11 cellular contexts compared by ENCODE assay signal in genomic region chr2:230885467-230886130, GRCh38. TPM values are rescaled to one million over a fixed set of nuclear protein-coding genes. Genes with fewer than 3 reads are reported as not detected.
DNase-seq lines count a peak whose midpoint lies in the region; ATAC-seq lines count a peak whose summit lies in the region.
"Had no signal": no experiment of that assay in that cellular context is flagged by ENCODE, and none has a peak within 500 bp of the region (broad histone marks: within the 10 kb centered on the region; RNA-seq: fewer than 3 reads in every experiment).

No MANE protein-coding gene starts in this region.

- peak overlapping the region; percentile 87 for H3K27ac ChIP-seq in cingulate gyrus (ENCODE audit: low read depth, low read length)

- peaks cover 0 to 2% of the 10 kb centered on the region in 2 donors for H3K4me1 Mint-ChIP-seq in natural killer cell treated with Interleukin-12 subunit alpha and Interleukin-12 subunit beta and Interleukin-15 and Interleukin-18, amount 100 ng/mL, for 72 hours (ENCODE audit: low read depth in 2 of 2)

- H3K36me3 Mint-ChIP-seq in natural killer cell treated with Interleukin-12 subunit alpha and Interleukin-12 subunit beta and Interleukin-15 and Interleukin-18, amount 100 ng/mL, for 72 hours = no peaks in the 10 kb centered on the region

- H3K27ac Mint-ChIP-seq in natural killer cell treated with Interleukin-12 subunit alpha and Interleukin-12 subunit beta and Interleukin-15 and Interleukin-18, amount 100 ng/mL, for 72 hours = no peak overlapping the region

- DNase-seq in NCI-H2196 treated with DMSO at 0.1 percent for 48 hours (lab: John Stamatoyannopoulos, UW; ENCODE audit: unreplicated experiment) = peak; percentile 28
- peak; percentile 85 for DNase-seq in occipital lobe (lab: John Stamatoyannopoulos, UW)
- DNase-seq in NCI-H82 (lab: John Stamatoyannopoulos, UW) = no peak
- DNase-seq in natural killer cell treated with Interleukin-12 subunit alpha and Interleukin-12 subunit beta and Interleukin-15 and Interleukin-18, amount 100 ng/mL, for 72 hours (ENCODE audit: low spot score) = no peak
- DNase-seq in activated CD4-positive, alpha-beta T cell treated with anti-CD3 and anti-CD28 coated beads, Interleukin-2, amount 50 U/mL, for 4 hours = no peak
- no peak for DNase-seq in kidney glomerular epithelial cell (lab: John Stamatoyannopoulos, UW)
- DNase-seq: activated T-cell treated with anti-CD3 and anti-CD28 coated beads, Interleukin-2, amount 50 U/mL, for 4 hours; NCI-H1092 treated with DMSO at 0.1 percent for 48 hours had no signal

- peaks cover 41 to 65% of the 10 kb centered on the region in 2 donors for H3K27me3 Mint-ChIP-seq in natural killer cell treated with Interleukin-12 subunit alpha and Interleukin-12 subunit beta and Interleukin-15 and Interleukin-18, amount 100 ng/mL, for 72 hours

- H3K9me3 Mint-ChIP-seq in natural killer cell treated with Interleukin-12 subunit alpha and Interleukin-12 subunit beta and Interleukin-15 and Interleukin-18, amount 100 ng/mL, for 72 hours = no peaks in the 10 kb centered on the region
- H3K9me3 Mint-ChIP-seq: activated T-cell treated with anti-CD3 and anti-CD28 coated beads, Interleukin-2, amount 50 U/mL, for 4 hours had no signal

- peak; percentile 76 for ATAC-seq in GM18868 (IDR thresholded peaks at IDR 0.05; ENCODE audit: unreplicated experiment)
- ATAC-seq in natural killer cell treated with Interleukin-12 subunit alpha and Interleukin-12 subunit beta and Interleukin-15 and Interleukin-18, amount 100 ng/mL, for 72 hours = no peak
- ATAC-seq: activated T-cell treated with anti-CD3 and anti-CD28 coated beads, Interleukin-2, amount 50 U/mL, for 4 hours had no signal

- H3K4me3 Mint-ChIP-seq in natural killer cell treated with Interleukin-12 subunit alpha and Interleukin-12 subunit beta and Interleukin-15 and Interleukin-18, amount 100 ng/mL, for 72 hours = no peak overlapping the region
- H3K4me3 Mint-ChIP-seq: activated T-cell treated with anti-CD3 and anti-CD28 coated beads, Interleukin-2, amount 50 U/mL, for 4 hours had no signal

RNA-seq across cellular contexts. Expression of gene ITM2C, which starts 20.9 kb away (rescaled TPM):
- total RNA-seq in occipital lobe = 112 TPM
- 10 to 100 TPM in 1 of 2 donors, 1 to 10 TPM in 1; 2.7 to 21.7 TPM for total RNA-seq in natural killer cell treated with Interleukin-12 subunit alpha and Interleukin-12 subunit beta and Interleukin-15 and Interleukin-18, amount 100 ng/mL, for 72 hours

RNA-seq across cellular contexts. Expression of gene GPR55, which starts 39.4 kb away (rescaled TPM):
- total RNA-seq in occipital lobe = not detected
- total RNA-seq in natural killer cell treated with Interleukin-12 subunit alpha and Interleukin-12 subunit beta and Interleukin-15 and Interleukin-18, amount 100 ng/mL, for 72 hours = 1 to 10 TPM in 1 of 2 donors, under 1 TPM in 1; 0.26 to 5.5 TPM
- total RNA-seq: kidney epithelial cell had no signal

Comparison
In these comparisons a context has a peak if more than half of its experiments do, and no peak if none do; other contexts are left out.
1. DNase-seq: peak in NCI-H2196 treated with DMSO at 0.1 percent for 48 hours (single experiment) and occipital lobe (single experiment); none in NCI-H82 (single experiment), natural killer cell treated with Interleukin-12 subunit alpha and Interleukin-12 subunit beta and Interleukin-15 and Interleukin-18, amount 100 ng/mL, for 72 hours (single experiment), activated CD4-positive, alpha-beta T cell treated with anti-CD3 and anti-CD28 coated beads, Interleukin-2, amount 50 U/mL, for 4 hours (0 of 2) and kidney glomerular epithelial cell (single experiment).